Comparison of ENCODE assay signal across 1 cellular context in the genomic region with DNA sequence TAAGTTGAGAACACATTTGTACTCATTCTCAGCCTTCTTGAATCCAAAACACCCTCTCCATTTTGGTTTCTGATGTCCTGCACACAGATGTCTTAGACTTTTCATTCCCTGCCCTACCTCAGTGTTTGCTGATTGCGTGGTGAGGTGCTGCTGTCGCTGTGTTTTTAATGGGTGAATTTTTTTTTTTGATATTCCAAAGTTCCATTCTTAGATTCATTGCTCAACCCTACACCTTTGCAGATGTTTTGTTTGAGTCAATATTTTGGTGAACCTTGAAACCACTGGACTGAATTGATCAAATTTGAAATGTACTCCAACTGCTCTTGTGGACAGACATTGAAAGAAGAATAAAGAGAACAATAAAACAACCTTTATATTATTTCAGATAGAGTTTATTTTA.
TF ChIP-seq lines count a peak whose summit lies in the region.

No MANE protein-coding gene starts in this region.

TF ChIP-seq in GM23338, 12 proteins besides CTCF, POLR2A, EP300 and RAD21 (continued from another document):
- no peak for TF ChIP-seq JUNB (IDR thresholded peaks at IDR 0.05; ENCODE audit: unreplicated experiment)
- TF ChIP-seq NANOG (IDR thresholded peaks at IDR 0.05; ENCODE audit: borderline replicate concordance), result no peak
- no peak for TF ChIP-seq EZH2phosphoT487 (IDR thresholded peaks at IDR 0.05; ENCODE audit: unreplicated experiment)
- TF ChIP-seq, protein P1, sequence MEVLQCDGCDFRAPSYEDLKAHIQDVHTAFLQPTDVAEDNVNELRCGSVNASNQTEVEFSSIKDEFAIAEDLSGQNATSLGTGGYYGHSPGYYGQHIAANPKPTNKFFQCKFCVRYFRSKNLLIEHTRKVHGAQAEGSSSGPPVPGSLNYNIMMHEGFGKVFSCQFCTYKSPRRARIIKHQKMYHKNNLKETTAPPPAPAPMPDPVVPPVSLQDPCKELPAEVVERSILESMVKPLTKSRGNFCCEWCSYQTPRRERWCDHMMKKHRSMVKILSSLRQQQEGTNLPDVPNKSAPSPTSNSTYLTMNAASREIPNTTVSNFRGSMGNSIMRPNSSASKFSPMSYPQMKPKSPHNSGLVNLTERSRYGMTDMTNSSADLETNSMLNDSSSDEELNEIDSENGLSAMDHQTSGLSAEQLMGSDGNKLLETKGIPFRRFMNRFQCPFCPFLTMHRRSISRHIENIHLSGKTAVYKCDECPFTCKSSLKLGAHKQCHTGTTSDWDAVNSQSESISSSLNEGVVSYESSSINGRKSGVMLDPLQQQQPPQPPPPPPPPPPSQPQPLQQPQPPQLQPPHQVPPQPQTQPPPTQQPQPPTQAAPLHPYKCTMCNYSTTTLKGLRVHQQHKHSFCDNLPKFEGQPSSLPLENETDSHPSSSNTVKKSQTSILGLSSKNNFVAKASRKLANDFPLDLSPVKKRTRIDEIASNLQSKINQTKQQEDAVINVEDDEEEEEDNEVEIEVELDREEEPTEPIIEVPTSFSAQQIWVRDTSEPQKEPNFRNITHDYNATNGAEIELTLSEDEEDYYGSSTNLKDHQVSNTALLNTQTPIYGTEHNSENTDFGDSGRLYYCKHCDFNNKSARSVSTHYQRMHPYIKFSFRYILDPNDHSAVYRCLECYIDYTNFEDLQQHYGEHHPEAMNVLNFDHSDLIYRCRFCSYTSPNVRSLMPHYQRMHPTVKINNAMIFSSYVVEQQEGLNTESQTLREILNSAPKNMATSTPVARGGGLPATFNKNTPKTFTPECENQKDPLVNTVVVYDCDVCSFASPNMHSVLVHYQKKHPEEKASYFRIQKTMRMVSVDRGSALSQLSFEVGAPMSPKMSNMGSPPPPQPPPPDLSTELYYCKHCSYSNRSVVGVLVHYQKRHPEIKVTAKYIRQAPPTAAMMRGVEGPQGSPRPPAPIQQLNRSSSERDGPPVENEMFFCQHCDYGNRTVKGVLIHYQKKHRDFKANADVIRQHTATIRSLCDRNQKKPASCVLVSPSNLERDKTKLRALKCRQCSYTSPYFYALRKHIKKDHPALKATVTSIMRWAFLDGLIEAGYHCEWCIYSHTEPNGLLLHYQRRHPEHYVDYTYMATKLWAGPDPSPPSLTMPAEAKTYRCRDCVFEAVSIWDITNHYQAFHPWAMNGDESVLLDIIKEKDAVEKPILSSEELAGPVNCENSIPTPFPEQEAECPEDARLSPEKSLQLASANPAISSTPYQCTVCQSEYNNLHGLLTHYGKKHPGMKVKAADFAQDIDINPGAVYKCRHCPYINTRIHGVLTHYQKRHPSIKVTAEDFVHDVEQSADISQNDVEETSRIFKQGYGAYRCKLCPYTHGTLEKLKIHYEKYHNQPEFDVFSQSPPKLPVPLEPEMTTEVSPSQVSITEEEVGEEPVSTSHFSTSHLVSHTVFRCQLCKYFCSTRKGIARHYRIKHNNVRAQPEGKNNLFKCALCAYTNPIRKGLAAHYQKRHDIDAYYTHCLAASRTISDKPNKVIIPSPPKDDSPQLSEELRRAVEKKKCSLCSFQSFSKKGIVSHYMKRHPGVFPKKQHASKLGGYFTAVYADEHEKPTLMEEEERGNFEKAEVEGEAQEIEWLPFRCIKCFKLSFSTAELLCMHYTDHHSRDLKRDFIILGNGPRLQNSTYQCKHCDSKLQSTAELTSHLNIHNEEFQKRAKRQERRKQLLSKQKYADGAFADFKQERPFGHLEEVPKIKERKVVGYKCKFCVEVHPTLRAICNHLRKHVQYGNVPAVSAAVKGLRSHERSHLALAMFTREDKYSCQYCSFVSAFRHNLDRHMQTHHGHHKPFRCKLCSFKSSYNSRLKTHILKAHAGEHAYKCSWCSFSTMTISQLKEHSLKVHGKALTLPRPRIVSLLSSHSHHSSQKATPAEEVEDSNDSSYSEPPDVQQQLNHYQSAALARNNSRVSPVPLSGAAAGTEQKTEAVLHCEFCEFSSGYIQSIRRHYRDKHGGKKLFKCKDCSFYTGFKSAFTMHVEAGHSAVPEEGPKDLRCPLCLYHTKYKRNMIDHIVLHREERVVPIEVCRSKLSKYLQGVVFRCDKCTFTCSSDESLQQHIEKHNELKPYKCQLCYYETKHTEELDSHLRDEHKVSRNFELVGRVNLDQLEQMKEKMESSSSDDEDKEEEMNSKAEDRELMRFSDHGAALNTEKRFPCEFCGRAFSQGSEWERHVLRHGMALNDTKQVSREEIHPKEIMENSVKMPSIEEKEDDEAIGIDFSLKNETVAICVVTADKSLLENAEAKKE (CRISPR knock-in tag; IDR thresholded peaks at IDR 0.05), result no peak
- TF ChIP-seq ZNF331 (CRISPR knock-in tag; IDR thresholded peaks at IDR 0.05; ENCODE audit: low read depth), result no peak
